Comparison of ENCODE assay signal across 1 cellular context in genomic region chr11:67616431-67617242, GRCh38.
TF ChIP-seq lines count a peak whose summit lies in the region.

No MANE protein-coding gene starts in this region.

TF ChIP-seq in WTC11, 78 proteins besides CTCF, POLR2A, EP300 and RAD21 (continued from another document):
- no peak for TF ChIP-seq ERG (CRISPR knock-in tag; IDR thresholded peaks at IDR 0.05)
- TF ChIP-seq, protein P1, sequence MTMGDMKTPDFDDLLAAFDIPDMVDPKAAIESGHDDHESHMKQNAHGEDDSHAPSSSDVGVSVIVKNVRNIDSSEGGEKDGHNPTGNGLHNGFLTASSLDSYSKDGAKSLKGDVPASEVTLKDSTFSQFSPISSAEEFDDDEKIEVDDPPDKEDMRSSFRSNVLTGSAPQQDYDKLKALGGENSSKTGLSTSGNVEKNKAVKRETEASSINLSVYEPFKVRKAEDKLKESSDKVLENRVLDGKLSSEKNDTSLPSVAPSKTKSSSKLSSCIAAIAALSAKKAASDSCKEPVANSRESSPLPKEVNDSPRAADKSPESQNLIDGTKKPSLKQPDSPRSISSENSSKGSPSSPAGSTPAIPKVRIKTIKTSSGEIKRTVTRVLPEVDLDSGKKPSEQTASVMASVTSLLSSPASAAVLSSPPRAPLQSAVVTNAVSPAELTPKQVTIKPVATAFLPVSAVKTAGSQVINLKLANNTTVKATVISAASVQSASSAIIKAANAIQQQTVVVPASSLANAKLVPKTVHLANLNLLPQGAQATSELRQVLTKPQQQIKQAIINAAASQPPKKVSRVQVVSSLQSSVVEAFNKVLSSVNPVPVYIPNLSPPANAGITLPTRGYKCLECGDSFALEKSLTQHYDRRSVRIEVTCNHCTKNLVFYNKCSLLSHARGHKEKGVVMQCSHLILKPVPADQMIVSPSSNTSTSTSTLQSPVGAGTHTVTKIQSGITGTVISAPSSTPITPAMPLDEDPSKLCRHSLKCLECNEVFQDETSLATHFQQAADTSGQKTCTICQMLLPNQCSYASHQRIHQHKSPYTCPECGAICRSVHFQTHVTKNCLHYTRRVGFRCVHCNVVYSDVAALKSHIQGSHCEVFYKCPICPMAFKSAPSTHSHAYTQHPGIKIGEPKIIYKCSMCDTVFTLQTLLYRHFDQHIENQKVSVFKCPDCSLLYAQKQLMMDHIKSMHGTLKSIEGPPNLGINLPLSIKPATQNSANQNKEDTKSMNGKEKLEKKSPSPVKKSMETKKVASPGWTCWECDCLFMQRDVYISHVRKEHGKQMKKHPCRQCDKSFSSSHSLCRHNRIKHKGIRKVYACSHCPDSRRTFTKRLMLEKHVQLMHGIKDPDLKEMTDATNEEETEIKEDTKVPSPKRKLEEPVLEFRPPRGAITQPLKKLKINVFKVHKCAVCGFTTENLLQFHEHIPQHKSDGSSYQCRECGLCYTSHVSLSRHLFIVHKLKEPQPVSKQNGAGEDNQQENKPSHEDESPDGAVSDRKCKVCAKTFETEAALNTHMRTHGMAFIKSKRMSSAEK (CRISPR knock-in tag; IDR thresholded peaks at IDR 0.05; ENCODE audit: borderline replicate concordance), result no peak
